13 cellular contexts compared by ENCODE assay signal in genomic region chr18:49094979-49095632, GRCh38.
DNase-seq lines count a peak whose midpoint lies in the region; FAIRE-seq lines count a peak whose summit lies in the region.
"Had no signal": no experiment of that assay in that cellular context is flagged by ENCODE, and none has a peak within 500 bp of the region (broad histone marks: within the 10 kb centered on the region; RNA-seq: fewer than 3 reads in every experiment).

No MANE protein-coding gene starts in this region.

- H3K4me3 ChIP-seq in small intestine (ENCODE audit: low read depth in 1 of 2, low read length in 2 of 2), result no peak overlapping the region

- no peaks in the 10 kb centered on the region for H3K4me1 ChIP-seq in small intestine (ENCODE audit: control insufficient read depth in 2 of 2, insufficient read depth in 1 of 2, low read depth in 1 of 2, low read length in 1 of 2)

- peak; percentile 19 for DNase-seq in NCI-H146 (lab: John Stamatoyannopoulos, UW)
- DNase-seq in NCI-H146 treated with DMSO at 0.1 percent for 48 hours (lab: John Stamatoyannopoulos, UW; ENCODE audit: unreplicated experiment), result no peak
- peak; percentile 51 for DNase-seq in NOMO-1 treated with DMSO at 0.1 percent for 48 hours (lab: John Stamatoyannopoulos, UW; ENCODE audit: unreplicated experiment)
- peak; percentile 16 for DNase-seq in epithelial cell of prostate (ENCODE audit: low read depth, low spot score)
- no peak for DNase-seq in small intestine
- no peak for DNase-seq in NCI-H524 treated with DMSO at 0.1 percent for 48 hours (lab: John Stamatoyannopoulos, UW)
- DNase-seq in NAMALWA (ENCODE audit: low spot score), result no peak
- DNase-seq in medulla oblongata (ENCODE audit: extremely low spot score), result no peak
- DNase-seq: activated naive CD8-positive, alpha-beta T cell treated with anti-CD3 and anti-CD28 coated beads, Interleukin-2, amount 10 ng/mL, durations not matched to agents 7 days and 5 days; naive B cell; NCI-H1105 treated with DMSO at 0.1 percent for 48 hours; stimulated activated CD4-positive, alpha-beta T cell treated with anti-CD3 and anti-CD28 coated beads, Interleukin-4, amount 100 ng/mL, for 1 hour had no signal

- H3K27me3 ChIP-seq in small intestine (ENCODE audit: control insufficient read depth in 2 of 2, insufficient read depth in 2 of 2, low read length in 2 of 2), result no peaks in the 10 kb centered on the region

- 29 to 51% (median 43%) methylated on average over 2 of the region's 2 CpGs for WGBS in small intestine, 3 donors

- no peaks in the 10 kb centered on the region for H3K9me3 ChIP-seq in small intestine (ENCODE audit: control insufficient read depth, low read depth)

- FAIRE-seq in small intestine (lab: Jason Lieb, UNC), result peak; percentile 39

- H3K36me3 ChIP-seq in small intestine (ENCODE audit: control insufficient read depth in 2 of 2, insufficient read depth in 2 of 2, low read length in 2 of 2), result peaks cover 5 to 11% of the 10 kb centered on the region in 2 donors

- H3K27ac ChIP-seq in epithelial cell of prostate (no peak overlapping the region), small intestine (ENCODE audit: low read depth in 1 of 2, low read length in 1 of 2) (no peak overlapping the region)
- H3K27ac ChIP-seq: 22Rv1 had no signal

Comparison
In these comparisons a context has a peak if more than half of its experiments do, and no peak if none do; other contexts are left out.
1. DNase-seq: peak in NCI-H146 (single experiment), NOMO-1 treated with DMSO at 0.1 percent for 48 hours (single experiment) and epithelial cell of prostate (single experiment); none in NCI-H146 treated with DMSO at 0.1 percent for 48 hours (single experiment), small intestine (single experiment), NCI-H524 treated with DMSO at 0.1 percent for 48 hours (single experiment), NAMALWA (single experiment) and medulla oblongata (single experiment).